Comparison of ENCODE assay signal across 9 cellular contexts in the genomic region with DNA sequence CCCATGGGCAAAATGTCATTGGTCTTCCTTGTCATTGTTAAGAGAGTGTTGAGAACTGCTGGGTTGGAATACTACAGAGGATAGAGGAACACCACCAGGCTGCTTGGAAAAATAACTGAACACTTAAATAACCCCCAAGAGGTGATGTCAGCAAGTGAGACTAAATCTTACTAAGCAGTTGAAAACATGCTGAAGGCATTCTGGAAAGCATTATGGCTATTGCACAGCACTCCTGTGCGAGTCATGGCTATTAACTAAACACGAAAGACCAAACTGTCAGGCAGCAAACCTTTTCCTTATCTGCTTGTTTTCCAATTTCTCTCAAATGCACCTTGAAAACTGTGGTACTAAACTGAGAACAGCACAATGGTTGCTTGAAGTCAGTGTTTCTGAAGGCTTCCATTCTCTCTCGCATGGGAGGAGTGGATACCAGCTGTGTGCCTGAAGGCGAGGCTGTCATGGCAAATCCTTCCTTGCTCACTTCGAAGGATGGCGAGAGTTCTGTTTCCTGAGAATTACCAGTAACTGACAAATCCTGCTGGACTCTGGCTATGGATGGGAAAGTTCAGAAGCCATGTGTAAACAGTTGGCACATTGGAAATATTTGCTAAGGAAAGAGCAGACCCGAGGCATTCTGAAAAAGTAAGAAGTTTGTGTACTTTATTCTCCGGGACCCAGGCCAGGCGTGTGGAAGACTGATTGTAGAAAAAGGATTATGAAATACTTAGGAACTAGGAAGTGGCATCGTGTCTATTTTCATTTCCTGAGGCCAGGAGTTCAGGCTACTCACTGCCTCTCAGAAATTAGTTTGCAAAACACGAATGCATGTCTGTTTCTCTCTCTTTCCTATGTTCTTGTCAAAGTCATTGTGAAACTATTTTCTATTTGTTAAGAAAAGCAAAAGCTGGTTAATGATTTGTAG.
DNase-seq lines count a peak whose midpoint lies in the region; ATAC-seq and TF ChIP-seq lines count a peak whose summit lies in the region.
"Had no signal": no experiment of that assay in that cellular context is flagged by ENCODE, and none has a peak within 500 bp of the region (broad histone marks: within the 10 kb centered on the region; RNA-seq: fewer than 3 reads in every experiment).

No MANE protein-coding gene starts in this region.

- H3K79me1 ChIP-seq in mesenchymal stem cell (replicated peaks; ENCODE audit: low read length, poor library complexity, severe bottlenecking): no peaks in the 10 kb centered on the region

- H2AK5ac ChIP-seq in mesenchymal stem cell (ENCODE audit: low read length, severe bottlenecking): no peak overlapping the region

- dilution Hi-C loops in mammary epithelial cell (cut with HindIII; ENCODE audit: low sequenced_read_pairs): no loop called here

- BruUV-seq in mammary epithelial cell (replicated peaks; lab: Mats Ljungman, UMichigan): no TSS peak

- no peak overlapping the region for H3K18ac ChIP-seq in mesenchymal stem cell (ENCODE audit: low read depth in 1 of 2, low read length in 2 of 2)

- ATAC-seq in HG03159 (IDR thresholded peaks at IDR 0.05; ENCODE audit: unreplicated experiment): peak; percentile 57

- intact Hi-C loops in mammary epithelial cell (cut with micrococcal nuclease): no loop called here

- no peak overlapping the region for H2BK12ac ChIP-seq in mesenchymal stem cell (ENCODE audit: low read length in 2 of 2)

- CTCF ChIA-PET in mammary epithelial cell (lab: Charles Lee; ENCODE audit: low non-redundant PET): no interaction called here

- no peak overlapping the region for H3K9ac ChIP-seq in mammary epithelial cell (ENCODE audit: insufficient read depth, low read length)
- peak overlapping the region; percentile 87 for H3K9ac ChIP-seq in mesenchymal stem cell (ENCODE audit: low read length)

- H2BK120ac ChIP-seq in mesenchymal stem cell (ENCODE audit: low read depth, low read length): no peak overlapping the region

- 2% methylated on average over 10 of the region's 11 CpGs for WGBS in mammary epithelial cell (ENCODE audit: low coverage, missing lambda C conversion rate)
- 67% methylated on average over 9 of the region's 11 CpGs for WGBS in mesenchymal stem cell

- no peak overlapping the region for H2BK15ac ChIP-seq in mesenchymal stem cell (ENCODE audit: low read depth, poor library complexity, severe bottlenecking)

- H3K4me1 ChIP-seq in mammary epithelial cell (ENCODE audit: insufficient read depth, low read length): no peaks in the 10 kb centered on the region
- no peaks in the 10 kb centered on the region for H3K4me1 ChIP-seq in mesenchymal stem cell (ENCODE audit: control insufficient read depth, insufficient read depth, low read depth, low read length)

- H3K27me3 ChIP-seq in mammary epithelial cell (ENCODE audit: insufficient read depth, low read length) (no peaks in the 10 kb centered on the region), mesenchymal stem cell (ENCODE audit: control insufficient read depth in 1 of 2, insufficient read depth in 1 of 2, low read length in 2 of 2) (no peaks in the 10 kb centered on the region)

- peak overlapping the region; percentile 40 for H2AFZ ChIP-seq in mammary epithelial cell (ENCODE audit: low read depth, low read length)
- no peak overlapping the region for H2AFZ ChIP-seq in mesenchymal stem cell (ENCODE audit: low read depth, low read length)

- H3K36me3 ChIP-seq in mammary epithelial cell (ENCODE audit: insufficient read depth, low read length) (no peaks in the 10 kb centered on the region), mesenchymal stem cell (ENCODE audit: control insufficient read depth in 1 of 2, insufficient read depth in 2 of 2, low read depth in 1 of 2, low read length in 2 of 2) (no peaks in the 10 kb centered on the region)

- H3K9me3 ChIP-seq in mammary epithelial cell (replicated peaks; ENCODE audit: insufficient read depth, low read length): no peaks in the 10 kb centered on the region
- H3K9me3 ChIP-seq in mesenchymal stem cell (ENCODE audit: control insufficient read depth, low read length): no peaks in the 10 kb centered on the region

- DNase-seq in AG09309 (ENCODE audit: low read depth) (peak; percentile 54), mammary epithelial cell (peak; percentile 6), mesenchymal stem cell (no peak), NCI-H2171 (lab: John Stamatoyannopoulos, UW) (no peak), SHP77 treated with DMSO at 0.1 percent for 48 hours (lab: John Stamatoyannopoulos, UW) (no peak), superior temporal gyrus (ENCODE audit: extremely low spot score) (no peak)
- DNase-seq in activated CD8-positive, alpha-beta memory T cell treated with anti-CD3 and anti-CD28 coated beads, Interleukin-2, amount 50 U/mL, for 48 hours: no peak
- DNase-seq: Calu3 had no signal

- no peak for TF ChIP-seq CTCF in AG09309 (IDR thresholded peaks at IDR 0.05; ENCODE audit: control insufficient read depth, insufficient read depth, low read depth, low read length, missing control alignments)
- TF ChIP-seq CTCF in mammary epithelial cell (conservative IDR thresholded peaks at IDR 0.05 in 1 of 2, IDR thresholded peaks at IDR 0.05 in 1 of 2; ENCODE audit: extremely low read depth in 1 of 2, insufficient read depth in 1 of 2, low read depth in 1 of 2, low read length in 2 of 2): no peak

- no peaks in the 10 kb centered on the region for H4K20me1 ChIP-seq in mammary epithelial cell (ENCODE audit: insufficient read depth, low read length)

- H3K79me2 ChIP-seq in mammary epithelial cell (ENCODE audit: insufficient read depth, low read length): no peaks in the 10 kb centered on the region

- H3K4ac ChIP-seq in mesenchymal stem cell (ENCODE audit: low read depth in 1 of 2, low read length in 2 of 2): no peak overlapping the region

- H3K4me3 ChIP-seq in AG09309 (ENCODE audit: control insufficient read depth, low read depth, low read length): no peak overlapping the region; the same call in 1 of the 2 replicates
- no peak overlapping the region for H3K4me3 ChIP-seq in mammary epithelial cell (replicated peaks in 1 of 3; ENCODE audit: insufficient read depth in 1 of 3, low read depth in 2 of 3, low read length in 3 of 3)
- H3K4me3 ChIP-seq in mesenchymal stem cell (ENCODE audit: insufficient read depth in 1 of 2, low read depth in 1 of 2, low read length in 2 of 2): peak overlapping the region in 1 of 2 experiments; percentile 71

- in situ Hi-C loops in mammary epithelial cell (cut with MboI; ENCODE audit: low sequenced_read_pairs in 2 of 2): no loop called here

- H4K8ac ChIP-seq in mesenchymal stem cell (ENCODE audit: low read length): no peak overlapping the region

- H4K91ac ChIP-seq in mesenchymal stem cell (ENCODE audit: low read length): no peak overlapping the region

- no peak overlapping the region for H3K23ac ChIP-seq in mesenchymal stem cell (ENCODE audit: low read length in 2 of 2)

- H3K14ac ChIP-seq in mesenchymal stem cell (ENCODE audit: low read length in 2 of 2): no peak overlapping the region

- H2BK5ac ChIP-seq in mesenchymal stem cell (ENCODE audit: low read depth, low read length, poor library complexity, severe bottlenecking): no peak overlapping the region

- no peak overlapping the region for H3K27ac ChIP-seq in mammary epithelial cell (ENCODE audit: insufficient read depth, low read depth, low read length)
- H3K27ac ChIP-seq in mesenchymal stem cell (ENCODE audit: low read length, poor library complexity, severe bottlenecking): no peak overlapping the region

- no peak overlapping the region for H3K4me2 ChIP-seq in mammary epithelial cell (ENCODE audit: insufficient read depth, low read depth, low read length)
- no peak overlapping the region for H3K4me2 ChIP-seq in mesenchymal stem cell (ENCODE audit: low read length, poor library complexity, severe bottlenecking)

Comparison
In these comparisons a context has a peak if more than half of its experiments do, and no peak if none do; other contexts are left out.
1. DNase-seq: peak in AG09309 (single experiment) and mammary epithelial cell (single experiment); none in mesenchymal stem cell (single experiment), NCI-H2171 (single experiment), SHP77 treated with DMSO at 0.1 percent for 48 hours (single experiment), activated CD8-positive, alpha-beta memory T cell treated with anti-CD3 and anti-CD28 coated beads, Interleukin-2, amount 50 U/mL, for 48 hours (single experiment) and superior temporal gyrus (single experiment).